18 cellular contexts compared by ENCODE assay signal in the genomic region with DNA sequence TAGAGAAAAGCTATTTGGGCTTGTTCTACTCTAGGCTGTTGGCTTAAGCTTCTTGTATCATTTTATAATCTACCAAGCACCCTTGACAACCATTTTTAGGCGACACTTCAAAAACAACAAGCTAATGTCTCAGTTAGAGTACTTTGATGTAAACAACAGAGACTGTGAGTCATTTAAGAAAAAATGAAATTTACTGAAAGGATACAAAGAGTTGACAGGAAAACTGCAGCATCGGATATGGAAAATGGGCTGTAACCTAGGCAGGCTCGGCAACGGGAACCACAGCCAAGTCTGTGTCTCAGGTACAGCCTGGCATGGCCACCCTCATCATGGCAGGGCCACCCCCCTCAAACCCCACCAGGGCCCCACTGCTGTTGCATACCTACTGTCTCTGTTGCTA. TPM values are rescaled to one million over a fixed set of nuclear protein-coding genes. Genes with fewer than 3 reads are reported as not detected.
DNase-seq lines count a peak whose midpoint lies in the region; ATAC-seq, FAIRE-seq and TF ChIP-seq lines count a peak whose summit lies in the region.
"Had no signal": no experiment of that assay in that cellular context is flagged by ENCODE, and none has a peak within 500 bp of the region (broad histone marks: within the 10 kb centered on the region; RNA-seq: fewer than 3 reads in every experiment).

No MANE protein-coding gene starts in this region.

- peaks cover 9% of the 10 kb centered on the region for H3K4me1 Mint-ChIP-seq in activated CD8-positive, alpha-beta T cell treated with anti-CD3 and anti-CD28 coated beads, Interleukin-2, amount 10 ng/mL, durations not matched to agents 7 days and 5 days (ENCODE audit: low read depth)
- H3K4me1 Mint-ChIP-seq in activated CD8-positive, alpha-beta T cell treated with anti-CD3 and anti-CD28 coated beads for 36 hours (ENCODE audit: low read depth) = peaks cover 22% of the 10 kb centered on the region

- ATAC-seq in activated CD8-positive, alpha-beta T cell treated with anti-CD3 and anti-CD28 coated beads, Interleukin-2, amount 10 ng/mL, durations not matched to agents 7 days and 5 days = no peak
- no peak for ATAC-seq in activated CD8-positive, alpha-beta T cell treated with anti-CD3 and anti-CD28 coated beads for 36 hours
- no peak for ATAC-seq in HG02642 (IDR thresholded peaks at IDR 0.05; ENCODE audit: poor library complexity, unreplicated experiment)

- no peaks in the 10 kb centered on the region for H3K27me3 ChIP-seq in adipocyte (replicated peaks; ENCODE audit: control insufficient read depth, insufficient read depth, low read length)
- H3K27me3 ChIP-seq: BLaER1 had no signal

- H3K36me3 ChIP-seq in adipocyte (ENCODE audit: control insufficient read depth, insufficient read depth, low read length, severe bottlenecking) = no peaks in the 10 kb centered on the region
- H3K36me3 ChIP-seq: BLaER1, HAP-1 had no signal

- no peaks in the 10 kb centered on the region for H3K9me3 Mint-ChIP-seq in activated CD8-positive, alpha-beta T cell treated with anti-CD3 and anti-CD28 coated beads, Interleukin-2, amount 10 ng/mL, durations not matched to agents 7 days and 5 days (ENCODE audit: insufficient read depth)
- no peaks in the 10 kb centered on the region for H3K9me3 Mint-ChIP-seq in activated CD8-positive, alpha-beta T cell treated with anti-CD3 and anti-CD28 coated beads for 36 hours
- H3K9me3 Mint-ChIP-seq: CD8-positive, alpha-beta memory T cell; HFFc6 had no signal

- H3K27ac Mint-ChIP-seq in activated CD8-positive, alpha-beta T cell treated with anti-CD3 and anti-CD28 coated beads, Interleukin-2, amount 10 ng/mL, durations not matched to agents 7 days and 5 days = no peak overlapping the region
- H3K27ac Mint-ChIP-seq in activated CD8-positive, alpha-beta T cell treated with anti-CD3 and anti-CD28 coated beads for 36 hours = no peak overlapping the region
- H3K27ac Mint-ChIP-seq: HFFc6 had no signal

- no peaks in the 10 kb centered on the region for H3K9me3 ChIP-seq in adipocyte (ENCODE audit: control insufficient read depth, low read length)

- peak; percentile 16 for DNase-seq in activated CD8-positive, alpha-beta T cell treated with anti-CD3 and anti-CD28 coated beads, Interleukin-2, amount 10 ng/mL, durations not matched to agents 7 days and 5 days
- no peak for DNase-seq in activated CD8-positive, alpha-beta T cell treated with anti-CD3 and anti-CD28 coated beads for 36 hours
- DNase-seq in adipocyte (ENCODE audit: low read depth) = peak; percentile 11
- DNase-seq in islet precursor cell = peak; percentile 19
- DNase-seq in DMS153 treated with DMSO at 0.1 percent for 48 hours (lab: John Stamatoyannopoulos, UW; ENCODE audit: unreplicated experiment) = no peak
- DNase-seq in HTR-8/SVneo (ENCODE audit: insufficient read length, low spot score) = no peak
- DNase-seq: 8988T; AML-193; CD8-positive, alpha-beta memory T cell; DMS79 treated with DMSO at 0.1 percent for 48 hours; GF-D8; HFFc6; KBM-7 had no signal

- FAIRE-seq in HTR-8/SVneo (lab: Jason Lieb, UNC) = no peak
- FAIRE-seq: GM19239, H1 had no signal

- H3K9ac ChIP-seq in adipocyte (ENCODE audit: low read length) = no peak overlapping the region
- H3K9ac ChIP-seq: BLaER1 had no signal

- H3K4me3 ChIP-seq in adipocyte (ENCODE audit: low read length) = no peak overlapping the region
- H3K4me3 ChIP-seq: BLaER1, HAP-1 had no signal

- H3K4me3 Mint-ChIP-seq in activated CD8-positive, alpha-beta T cell treated with anti-CD3 and anti-CD28 coated beads, Interleukin-2, amount 10 ng/mL, durations not matched to agents 7 days and 5 days = no peak overlapping the region
- H3K4me3 Mint-ChIP-seq in activated CD8-positive, alpha-beta T cell treated with anti-CD3 and anti-CD28 coated beads for 36 hours = no peak overlapping the region
- H3K4me3 Mint-ChIP-seq: HFFc6 had no signal

- CTCF ChIA-PET in activated CD8-positive, alpha-beta T cell treated with anti-CD3 and anti-CD28 coated beads, Interleukin-2, amount 10 ng/mL, durations not matched to agents 7 days and 5 days (lab: Charles Lee) = interaction anchor here (0.7 to 2.5 kb wide), 3 partner anchors 18 to 486 kb away, joined by 3 to 8 read pairs (median 5); no protein-coding TSS in a partner anchor
- CTCF ChIA-PET in activated CD8-positive, alpha-beta T cell treated with anti-CD3 and anti-CD28 coated beads for 36 hours (lab: Charles Lee) = interaction anchor here (0.7 to 1.6 kb wide), 2 partner anchors 18 to 42 kb away, joined by 4 to 8 read pairs; no protein-coding TSS in a partner anchor

- no peak for TF ChIP-seq CTCF in activated CD8-positive, alpha-beta T cell treated with anti-CD3 and anti-CD28 coated beads for 36 hours (IDR thresholded peaks at IDR 0.05)

- H3K36me3 Mint-ChIP-seq in activated CD8-positive, alpha-beta T cell treated with anti-CD3 and anti-CD28 coated beads, Interleukin-2, amount 10 ng/mL, durations not matched to agents 7 days and 5 days (ENCODE audit: low read depth) = no peaks in the 10 kb centered on the region
- no peaks in the 10 kb centered on the region for H3K36me3 Mint-ChIP-seq in activated CD8-positive, alpha-beta T cell treated with anti-CD3 and anti-CD28 coated beads for 36 hours (ENCODE audit: low read depth)

- POLR2A ChIA-PET in activated CD8-positive, alpha-beta T cell treated with anti-CD3 and anti-CD28 coated beads, Interleukin-2, amount 10 ng/mL, durations not matched to agents 7 days and 5 days (lab: Charles Lee) = no interaction called here
- POLR2A ChIA-PET in activated CD8-positive, alpha-beta T cell treated with anti-CD3 and anti-CD28 coated beads for 36 hours (lab: Charles Lee) = no interaction called here

- peaks cover 6% of the 10 kb centered on the region for H3K4me1 ChIP-seq in adipocyte (ENCODE audit: control insufficient read depth, insufficient read depth, low read length)

- H3K27me3 Mint-ChIP-seq in activated CD8-positive, alpha-beta T cell treated with anti-CD3 and anti-CD28 coated beads, Interleukin-2, amount 10 ng/mL, durations not matched to agents 7 days and 5 days (ENCODE audit: low read depth) = peaks cover 6% of the 10 kb centered on the region
- H3K27me3 Mint-ChIP-seq in activated CD8-positive, alpha-beta T cell treated with anti-CD3 and anti-CD28 coated beads for 36 hours = no peaks in the 10 kb centered on the region

- intact Hi-C loops in activated CD8-positive, alpha-beta T cell treated with anti-CD3 and anti-CD28 coated beads for 36 hours (cut with micrococcal nuclease) = no loop called here

RNA-seq across cellular contexts. Expression of a gene that starts 4.4 kb away (rescaled TPM):
- 10 to 100 TPM; 15.2 to 16.6 TPM for total RNA-seq in activated CD8-positive, alpha-beta T cell treated with anti-CD3 and anti-CD28 coated beads, Interleukin-2, amount 10 ng/mL, durations not matched to agents 7 days and 5 days
- 10 to 100 TPM; 13.9 to 14.2 TPM for total RNA-seq in activated CD8-positive, alpha-beta T cell treated with anti-CD3 and anti-CD28 coated beads for 36 hours

RNA-seq across cellular contexts. Expression of a gene that starts 13.1 kb away (rescaled TPM):
- not detected for total RNA-seq in activated CD8-positive, alpha-beta T cell treated with anti-CD3 and anti-CD28 coated beads, Interleukin-2, amount 10 ng/mL, durations not matched to agents 7 days and 5 days
- not detected for total RNA-seq in activated CD8-positive, alpha-beta T cell treated with anti-CD3 and anti-CD28 coated beads for 36 hours
- total RNA-seq: CD8-positive, alpha-beta memory T cell; HFFc6 had no signal

Comparison
In these comparisons a context has a peak if more than half of its experiments do, and no peak if none do; other contexts are left out.
1. DNase-seq: peak in activated CD8-positive, alpha-beta T cell treated with anti-CD3 and anti-CD28 coated beads, Interleukin-2, amount 10 ng/mL, durations not matched to agents 7 days and 5 days (single experiment), adipocyte (single experiment) and islet precursor cell (single experiment); none in activated CD8-positive, alpha-beta T cell treated with anti-CD3 and anti-CD28 coated beads for 36 hours (single experiment), DMS153 treated with DMSO at 0.1 percent for 48 hours (single experiment) and HTR-8/SVneo (single experiment).